Comparison of ENCODE assay signal across 8 cellular contexts in genomic region chr19:45885556-45886426, GRCh38. TPM values are rescaled to one million over a fixed set of nuclear protein-coding genes. Genes with fewer than 3 reads are reported as not detected.
DNase-seq lines count a peak whose midpoint lies in the region; ATAC-seq and TF ChIP-seq lines count a peak whose summit lies in the region.

Gene IRF2BP1 (minus strand): TSS chr19:45886141. CDS start chr19:45885774, 367 bp downstream.

- H3K4me1 ChIP-seq in OCI-LY3 (ENCODE audit: low read length): peaks cover 33% of the 10 kb centered on the region

- H3K27me3 Mint-ChIP-seq in endothelial cell (ENCODE audit: unreplicated experiment): peaks cover 20% of the 10 kb centered on the region

- H3K9me3 Mint-ChIP-seq in endothelial cell (ENCODE audit: unreplicated experiment): no peaks in the 10 kb centered on the region

- H3K27ac ChIP-seq in OCI-LY3 (ENCODE audit: low read length): peak within 1 kb of the TSS; percentile 79

- H3K4me3 Mint-ChIP-seq in endothelial cell (ENCODE audit: unreplicated experiment): peak within 1 kb of the TSS; percentile 95

- ATAC-seq in GM21390 (IDR thresholded peaks at IDR 0.05; ENCODE audit: unreplicated experiment): peak; percentile 48

- H3K4me3 ChIP-seq in OCI-LY3 (ENCODE audit: low read length): peak within 1 kb of the TSS; percentile 83

- no peaks in the 10 kb centered on the region for H3K36me3 Mint-ChIP-seq in endothelial cell (ENCODE audit: low read depth, unreplicated experiment)

- H2AFZ ChIP-seq in OCI-LY3 (ENCODE audit: low read depth, low read length): peak within 1 kb of the TSS; percentile 86

- DNase-seq in CMK (ENCODE audit: low read depth) (peak; percentile 67), HuH-7 (ENCODE audit: low spot score) (peak; percentile 92), endothelial cell (ENCODE audit: low spot score) (peak; percentile 83), midbrain (lab: John Stamatoyannopoulos, UW) (peak; percentile 95)
- peak; percentile 88 for DNase-seq in activated CD8-positive, alpha-beta memory T cell treated with anti-CD3 and anti-CD28 coated beads, Interleukin-2, amount 50 U/mL, for 4 hours
- peak; percentile 77 to 79 for DNase-seq in stimulated activated CD8-positive, alpha-beta memory T cell treated with anti-CD3 and anti-CD28 coated beads, Interleukin-15, amount 100 ng/mL, for 4 hours (ENCODE audit: low read depth in 2 of 2)

- peak within 1 kb of the TSS; percentile 85 for H3K9ac ChIP-seq in OCI-LY3 (ENCODE audit: low read length)

- peaks cover 15% of the 10 kb centered on the region for H3K4me1 Mint-ChIP-seq in endothelial cell (ENCODE audit: unreplicated experiment)

- H4K20me1 ChIP-seq in OCI-LY3 (ENCODE audit: insufficient read depth, low read length): no peaks in the 10 kb centered on the region

- no peaks in the 10 kb centered on the region for H3K9me3 ChIP-seq in OCI-LY3 (ENCODE audit: insufficient read depth, low read length)

- peak within 1 kb of the TSS; percentile 83 for H3K4me2 ChIP-seq in OCI-LY3 (ENCODE audit: low read length)

- H3K36me3 ChIP-seq in OCI-LY3 (replicated peaks; ENCODE audit: low read depth, low read length): peaks cover 11% of the 10 kb centered on the region

- TF ChIP-seq CTCF in OCI-LY3 (IDR thresholded peaks at IDR 0.05; ENCODE audit: low read depth, low read length): no peak
- no peak for TF ChIP-seq CTCF in endothelial cell (IDR thresholded peaks at IDR 0.05; ENCODE audit: unreplicated experiment)

- H3K79me2 ChIP-seq in OCI-LY3 (ENCODE audit: low read length): peaks cover 21% of the 10 kb centered on the region

- H3K27ac Mint-ChIP-seq in endothelial cell (ENCODE audit: unreplicated experiment): peak within 1 kb of the TSS; percentile 94

- H3K27me3 ChIP-seq in OCI-LY3 (ENCODE audit: low read depth, low read length): no peaks in the 10 kb centered on the region

RNA-seq across cellular contexts. Expression of gene IRF2BP1, which starts in this region (rescaled TPM):
- total RNA-seq in endothelial cell (ENCODE audit: unreplicated experiment): 17.6 TPM

Comparison
In these comparisons a context has a peak if more than half of its experiments do, and no peak if none do; other contexts are left out.
1. Peak in every context shown above with its lines: DNase-seq, ATAC-seq, H3K4me3 ChIP-seq and H3K27ac ChIP-seq.